18 cellular contexts compared by ENCODE assay signal in the genomic region with DNA sequence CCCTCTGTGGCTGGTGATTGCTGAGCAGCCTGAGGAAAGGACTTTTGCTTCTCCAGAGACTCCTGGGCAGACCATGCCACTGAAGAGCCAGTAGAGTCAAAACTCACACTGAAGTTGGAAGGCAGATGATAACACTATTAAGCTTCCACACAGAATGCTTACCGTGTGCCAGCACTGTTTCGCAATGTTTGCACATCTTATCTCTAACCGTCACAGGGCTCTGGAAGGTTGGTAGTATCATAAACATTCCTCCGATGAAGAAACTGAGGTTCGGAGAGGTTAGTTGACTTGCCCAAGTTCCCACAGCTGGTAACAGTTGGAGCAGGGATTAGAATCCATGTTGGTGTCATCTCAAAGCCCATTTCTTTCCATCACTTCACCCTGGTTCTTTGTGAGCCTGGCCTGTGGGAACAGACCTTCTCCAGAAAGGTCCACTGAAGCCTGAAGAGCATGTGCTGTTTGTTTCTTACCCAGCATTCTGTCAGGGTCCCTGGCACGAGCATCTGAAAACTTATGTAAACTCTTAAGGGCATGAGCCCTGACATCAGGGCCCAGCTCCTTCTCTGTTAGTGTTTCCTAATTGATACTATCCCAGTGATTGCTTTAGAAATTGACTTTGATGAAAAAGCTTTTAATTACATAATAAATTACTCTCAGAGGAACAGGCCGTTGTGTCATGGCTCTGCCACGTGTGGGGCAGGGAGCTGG.
DNase-seq lines count a peak whose midpoint lies in the region; TF ChIP-seq lines count a peak whose summit lies in the region.
"Had no signal": no experiment of that assay in that cellular context is flagged by ENCODE, and none has a peak within 500 bp of the region (broad histone marks: within the 10 kb centered on the region; RNA-seq: fewer than 3 reads in every experiment).

No MANE protein-coding gene starts in this region.

- H3K9me3 ChIP-seq in osteoblast (ENCODE audit: low read depth, low read length) = no peaks in the 10 kb centered on the region
- H3K9me3 ChIP-seq: ascending aorta, BLaER1, heart left ventricle had no signal

- peak overlapping the region; percentile 77 for H3K27ac ChIP-seq in C4-2B
- H3K27ac ChIP-seq in osteoblast (ENCODE audit: low read depth, low read length) = peak overlapping the region; percentile 61
- H3K27ac ChIP-seq: ascending aorta, BLaER1, heart left ventricle had no signal

- H3K36me3 ChIP-seq in osteoblast (ENCODE audit: insufficient read depth, low read length) = no peaks in the 10 kb centered on the region
- H3K36me3 ChIP-seq: ascending aorta, BLaER1, heart left ventricle had no signal

- no peak overlapping the region for H3K27ac Mint-ChIP-seq in activated T-cell treated with anti-CD3 and anti-CD28 coated beads, Interleukin-2, amount 50 U/mL, for 24 hours
- H3K27ac Mint-ChIP-seq: effector memory CD8-positive, alpha-beta T cell; WTC11 had no signal

- no peaks in the 10 kb centered on the region for H3K36me3 Mint-ChIP-seq in activated T-cell treated with anti-CD3 and anti-CD28 coated beads, Interleukin-2, amount 50 U/mL, for 24 hours (ENCODE audit: low read depth)
- H3K36me3 Mint-ChIP-seq: WTC11 had no signal

- no peaks in the 10 kb centered on the region for H3K79me2 ChIP-seq in osteoblast (ENCODE audit: insufficient read depth, low read length)

- H3K4me3 ChIP-seq in fibroblast of the aortic adventitia (ENCODE audit: low read depth, low read length) (no peak overlapping the region), osteoblast (ENCODE audit: insufficient read depth, low read length) (no peak overlapping the region)
- H3K4me3 ChIP-seq: ascending aorta, BLaER1, heart left ventricle had no signal

- H3K9me3 Mint-ChIP-seq in activated T-cell treated with anti-CD3 and anti-CD28 coated beads, Interleukin-2, amount 50 U/mL, for 24 hours = no peaks in the 10 kb centered on the region
- H3K9me3 Mint-ChIP-seq: effector memory CD8-positive, alpha-beta T cell; WTC11 had no signal

- H3K27me3 ChIP-seq in osteoblast (ENCODE audit: insufficient read depth, low read length) = no peaks in the 10 kb centered on the region
- H3K27me3 ChIP-seq: ascending aorta, BLaER1, heart left ventricle had no signal

- no peaks in the 10 kb centered on the region for H3K27me3 Mint-ChIP-seq in activated T-cell treated with anti-CD3 and anti-CD28 coated beads, Interleukin-2, amount 50 U/mL, for 24 hours
- H3K27me3 Mint-ChIP-seq: effector memory CD8-positive, alpha-beta T cell had no signal

- TF ChIP-seq CTCF in C4-2B (conservative IDR thresholded peaks at IDR 0.05) (no peak), fibroblast of the aortic adventitia (IDR thresholded peaks at IDR 0.05; ENCODE audit: insufficient read depth, low read length) (no peak), osteoblast (IDR thresholded peaks at IDR 0.05; ENCODE audit: extremely low read depth, low read depth, low read length) (no peak)

- H3K4me3 Mint-ChIP-seq in activated T-cell treated with anti-CD3 and anti-CD28 coated beads, Interleukin-2, amount 50 U/mL, for 24 hours = no peak overlapping the region
- H3K4me3 Mint-ChIP-seq: effector memory CD8-positive, alpha-beta T cell; WTC11 had no signal

- DNase-seq in OCI-M1 (lab: John Stamatoyannopoulos, UW) (peak; percentile 85), fibroblast of the aortic adventitia (ENCODE audit: low read depth) (peak; percentile 68), osteoblast (ENCODE audit: insufficient read length, low spot score, missing footprints) (no peak), amygdala (lab: John Stamatoyannopoulos, UW) (no peak), NCI-H2107 (lab: John Stamatoyannopoulos, UW) (no peak)
- DNase-seq in stimulated activated CD4-positive, alpha-beta T cell treated with anti-CD3 and anti-CD28 coated beads, Interleukin-2, amount 100 ng/mL, for 48 hours = no peak
- DNase-seq in activated T-cell treated with anti-CD3 and anti-CD28 coated beads, Interleukin-2, amount 50 U/mL, for 24 hours = no peak
- DNase-seq: activated T-cell treated with anti-CD3 and anti-CD28 coated beads, Interleukin-2, amount 50 U/mL, for 1 hour; effector memory CD8-positive, alpha-beta T cell; NCI-H1694; SHP77 treated with DMSO at 0.1 percent for 48 hours; stimulated activated CD4-positive, alpha-beta T cell treated with anti-CD3 and anti-CD28 coated beads, Interleukin-4, amount 100 ng/mL, for 4 hours; stimulated activated naive CD4-positive, alpha-beta T cell treated with Interleukin-2 at 50 U/mL for 16 hours had no signal

- no peak overlapping the region for H2AFZ ChIP-seq in osteoblast (ENCODE audit: low read length)

- H4K20me1 ChIP-seq in osteoblast (ENCODE audit: insufficient read depth, low read length) = no peaks in the 10 kb centered on the region
- H4K20me1 ChIP-seq: BLaER1 had no signal

- no peak overlapping the region for H3K4me2 ChIP-seq in osteoblast (ENCODE audit: insufficient read depth, low read length)

- no peaks in the 10 kb centered on the region for H3K4me1 Mint-ChIP-seq in activated T-cell treated with anti-CD3 and anti-CD28 coated beads, Interleukin-2, amount 50 U/mL, for 24 hours (ENCODE audit: low read depth)

- H3K4me1 ChIP-seq in osteoblast (ENCODE audit: insufficient read depth, low read length) = peaks cover 43% of the 10 kb centered on the region
- H3K4me1 ChIP-seq: ascending aorta, heart left ventricle had no signal

Comparison
In these comparisons a context has a peak if more than half of its experiments do, and no peak if none do; other contexts are left out.
1. DNase-seq: peak in OCI-M1 (single experiment) and fibroblast of the aortic adventitia (single experiment); none in osteoblast (single experiment), stimulated activated CD4-positive, alpha-beta T cell treated with anti-CD3 and anti-CD28 coated beads, Interleukin-2, amount 100 ng/mL, for 48 hours (0 of 2), activated T-cell treated with anti-CD3 and anti-CD28 coated beads, Interleukin-2, amount 50 U/mL, for 24 hours (single experiment), amygdala (0 of 56) and NCI-H2107 (single experiment).